In the genomic region with DNA sequence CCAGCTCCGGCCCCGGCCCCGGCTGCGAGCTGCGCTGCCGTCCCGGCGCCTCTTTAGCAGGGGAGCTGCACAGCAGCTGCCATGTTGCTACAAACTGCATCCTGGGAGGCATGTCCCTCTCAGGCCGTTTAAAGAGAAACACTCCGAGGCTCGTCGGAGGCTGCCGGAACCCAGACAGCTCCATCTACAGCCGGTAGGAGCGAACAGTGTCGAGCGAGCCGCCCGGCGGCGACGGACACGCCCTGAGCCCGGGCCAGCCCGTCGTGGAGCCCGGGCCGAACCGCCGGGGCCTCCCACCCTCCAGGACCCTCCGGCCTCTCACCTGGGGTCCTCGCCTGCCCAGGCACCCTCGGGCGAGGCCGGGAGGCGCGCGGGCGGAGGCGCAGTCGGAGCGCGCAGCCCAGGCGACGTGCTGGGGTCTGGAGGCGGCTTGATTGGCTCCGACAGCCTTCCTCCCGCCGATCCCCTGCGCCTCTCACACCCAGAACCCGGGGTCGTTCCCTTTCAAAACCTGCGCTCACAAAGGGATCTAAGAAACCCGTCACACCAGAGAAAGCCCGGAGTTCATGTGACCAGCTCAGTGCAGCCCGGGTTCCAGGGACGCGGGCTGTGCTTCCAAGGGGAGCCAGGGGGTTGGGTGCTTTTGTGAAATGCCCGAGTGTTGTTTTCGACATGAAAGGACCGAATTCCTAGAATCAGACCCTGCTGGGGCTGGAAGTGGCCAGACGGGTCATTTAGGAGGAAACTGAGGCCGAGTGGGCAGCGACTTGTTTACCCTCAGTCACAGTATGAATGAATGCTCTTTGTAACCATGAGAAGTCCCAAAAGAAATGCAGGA, we compare ENCODE assay signal across 8 cellular contexts. TPM values are rescaled to one million over a fixed set of nuclear protein-coding genes. Genes with fewer than 3 reads are reported as not detected.
DNase-seq lines count a peak whose midpoint lies in the region; ATAC-seq, FAIRE-seq and TF ChIP-seq lines count a peak whose summit lies in the region.

ZNF777 (minus strand) TSS at position 570 of the 838 bp plus-strand sequence. CDS start 5,040 bp downstream, outside the sequence.

- H3K9ac ChIP-seq in mammary epithelial cell (ENCODE audit: insufficient read depth, low read length): peak within 1 kb of the TSS; percentile 59

- CTCF ChIA-PET in A549 (lab: Yijun Ruan, JAX): interaction anchor here (0.6 to 2.7 kb wide), 15 partner anchors 9 to 334 kb away, joined by 3 to 11 read pairs (median 4); partner anchors contain the start of gene ZNF425
- CTCF ChIA-PET in mammary epithelial cell (lab: Charles Lee; ENCODE audit: low non-redundant PET): interaction anchor here (0.6 to 0.7 kb wide), 3 partner anchors 8 to 93 kb away, joined by 3 to 6 read pairs (median 4); no protein-coding TSS in a partner anchor

- peak within 1 kb of the TSS; percentile 98 for H2AFZ ChIP-seq in mammary epithelial cell (ENCODE audit: low read depth, low read length)

- dilution Hi-C loops in mammary epithelial cell (cut with HindIII; ENCODE audit: low sequenced_read_pairs): no loop called here

- H3K4me3 ChIP-seq in A549 (peak within 1 kb of the TSS; percentile 64), mammary epithelial cell (replicated peaks in 1 of 3; ENCODE audit: insufficient read depth in 1 of 3, low read depth in 2 of 3, low read length in 3 of 3) (peak within 1 kb of the TSS; percentile 56 to 74 (median 65))

- H3K9me3 ChIP-seq in A549: no peaks in the 10 kb centered on the region
- H3K9me3 ChIP-seq in mammary epithelial cell (replicated peaks; ENCODE audit: insufficient read depth, low read length): no peaks in the 10 kb centered on the region

- peak; percentile 91 to 96 for DNase-seq in A549 (ENCODE audit: low read depth in 1 of 2, low spot score in 1 of 2)
- DNase-seq in NCI-H2107 (lab: John Stamatoyannopoulos, UW): peak; percentile 33
- DNase-seq in mammary epithelial cell: peak; percentile 80
- peak; percentile 77 for DNase-seq in inferior parietal cortex (ENCODE audit: extremely low spot score)
- peak; percentile 61 to 63 for DNase-seq in stimulated activated CD4-positive, alpha-beta T cell treated with anti-CD3 and anti-CD28 coated beads, Interleukin-12 subunit alpha, Interleukin-12 subunit beta, amount 100 ng/mL, for 24 hours (ENCODE audit: low read depth in 2 of 2)

- no peaks in the 10 kb centered on the region for H3K36me3 ChIP-seq in mammary epithelial cell (ENCODE audit: insufficient read depth, low read length)

- TF ChIP-seq CTCF in A549 (IDR thresholded peaks at IDR 0.05) (peak; percentile 69), VCaP (conservative IDR thresholded peaks at IDR 0.05) (peak; percentile 82), mammary epithelial cell (conservative IDR thresholded peaks at IDR 0.05 in 1 of 2, IDR thresholded peaks at IDR 0.05 in 1 of 2; ENCODE audit: extremely low read depth in 1 of 2, insufficient read depth in 1 of 2, low read depth in 1 of 2, low read length in 2 of 2) (peak; percentile 31 to 54)

- no peaks in the 10 kb centered on the region for H3K27me3 ChIP-seq in mammary epithelial cell (ENCODE audit: insufficient read depth, low read length)

- in situ Hi-C loops in mammary epithelial cell (cut with MboI; ENCODE audit: low sequenced_read_pairs in 2 of 2): no loop called here

- peak; percentile 96 to 99 for ATAC-seq in A549
- ATAC-seq in GM18511 (IDR thresholded peaks at IDR 0.05; ENCODE audit: unreplicated experiment): peak; percentile 97
- peak; percentile 96 for ATAC-seq in HG03025 (IDR thresholded peaks at IDR 0.05; ENCODE audit: low FRiP score, unreplicated experiment)

- H3K4me2 ChIP-seq in A549 (peak within 1 kb of the TSS; percentile 96), mammary epithelial cell (ENCODE audit: insufficient read depth, low read depth, low read length) (peak within 1 kb of the TSS; percentile 80)

- FAIRE-seq in A549 (lab: Jason Lieb, UNC): no peak

- H3K27ac ChIP-seq in A549 (peak within 1 kb of the TSS; percentile 88 to 99), VCaP (peak within 1 kb of the TSS; percentile 80), mammary epithelial cell (ENCODE audit: insufficient read depth, low read depth, low read length) (peak within 1 kb of the TSS; percentile 58)

- POLR2A ChIA-PET in A549 (lab: Yijun Ruan, JAX): interaction anchor here (0.7 to 1.4 kb wide), 7 partner anchors 14 to 335 kb away, joined by 3 to 10 read pairs (median 4); partner anchors contain the start of gene ZNF425

- H4K20me1 ChIP-seq in mammary epithelial cell (ENCODE audit: insufficient read depth, low read length): no peaks in the 10 kb centered on the region

- WGBS in A549 (ENCODE audit: missing lambda C conversion rate): 1% methylated on average over 9 of the region's 64 CpGs
- 0% methylated on average over 18 of the region's 64 CpGs for WGBS in mammary epithelial cell (ENCODE audit: low coverage, missing lambda C conversion rate)

- TF ChIP-seq EP300 in A549 (IDR thresholded peaks at IDR 0.05): no peak

- H3K4me1 ChIP-seq in A549 (peaks cover 12% of the 10 kb centered on the region), mammary epithelial cell (ENCODE audit: insufficient read depth, low read length) (peaks cover 5% of the 10 kb centered on the region)

- H3K79me2 ChIP-seq in mammary epithelial cell (ENCODE audit: insufficient read depth, low read length): peaks cover 42% of the 10 kb centered on the region

- TF ChIP-seq POLR2A in A549 (IDR thresholded peaks at IDR 0.05; ENCODE audit: low read length): peak; percentile 69

- TF ChIP-seq RAD21 in A549 (conservative IDR thresholded peaks at IDR 0.05 in 1 of 2, IDR thresholded peaks at IDR 0.05 in 1 of 2): no peak

- intact Hi-C loops in mammary epithelial cell (cut with micrococcal nuclease): no loop called here

- BruUV-seq in mammary epithelial cell (replicated peaks; lab: Mats Ljungman, UMichigan): no TSS peak

TF ChIP-seq in A549, 52 proteins besides CTCF, POLR2A, EP300 and RAD21 (continues in another document):
- TF ChIP-seq HOXA7 (CRISPR knock-in tag; IDR thresholded peaks at IDR 0.05) (no peak), HEYL (CRISPR knock-in tag; IDR thresholded peaks at IDR 0.05) (no peak), FOXS1 (CRISPR knock-in tag; IDR thresholded peaks at IDR 0.05) (no peak), ZFP36 (IDR thresholded peaks at IDR 0.05; ENCODE audit: borderline replicate concordance, partially characterized antibody) (no peak), ATOH8 (CRISPR knock-in tag; IDR thresholded peaks at IDR 0.05; ENCODE audit: low read depth) (no peak), NR3C1 (IDR thresholded peaks at IDR 0.05) (no peak), PHF8 (IDR thresholded peaks at IDR 0.05; ENCODE audit: borderline replicate concordance, low read depth) (peak; percentile 88), TP53 (CRISPR knock-in tag; IDR thresholded peaks at IDR 0.05) (no peak), RFX5 (IDR thresholded peaks at IDR 0.05) (no peak), FOSB (CRISPR knock-in tag; IDR thresholded peaks at IDR 0.05) (no peak), JUNB (IDR thresholded peaks at IDR 0.05) (no peak), CEBPB (IDR thresholded peaks at IDR 0.05) (no peak), ZNF302 (CRISPR knock-in tag; IDR thresholded peaks at IDR 0.05) (no peak), NPAS2 (CRISPR knock-in tag; IDR thresholded peaks at IDR 0.05; ENCODE audit: borderline replicate concordance) (no peak), HMGXB4 (CRISPR knock-in tag; IDR thresholded peaks at IDR 0.05; ENCODE audit: borderline replicate concordance) (no peak), CHD4 (IDR thresholded peaks at IDR 0.05; ENCODE audit: borderline replicate concordance) (no peak), CBX2 (IDR thresholded peaks at IDR 0.05; ENCODE audit: borderline replicate concordance, low read depth) (no peak), RCOR1 (IDR thresholded peaks at IDR 0.05; ENCODE audit: low read depth, low read length) (no peak), TFCP2L1 (CRISPR knock-in tag; IDR thresholded peaks at IDR 0.05) (no peak), POLR2AphosphoS2 (conservative IDR thresholded peaks at IDR 0.05; ENCODE audit: low read length) (no peak), CHD2 (IDR thresholded peaks at IDR 0.05; ENCODE audit: low read length, partially characterized antibody) (no peak), HOXB13 (CRISPR knock-in tag; IDR thresholded peaks at IDR 0.05; ENCODE audit: low read depth) (no peak), FOSL2 (IDR thresholded peaks at IDR 0.05) (no peak), FOSL2 (CRISPR knock-in tag; IDR thresholded peaks at IDR 0.05) (no peak), RARB (CRISPR knock-in tag; IDR thresholded peaks at IDR 0.05) (no peak)

RNA-seq across cellular contexts. Expression of gene ZNF777, which starts in this region (rescaled TPM):
- polyA plus RNA-seq in A549 (2011; rRNA removed) (4.9 and 5.4 TPM in 2 replicates), A549 (2017; fragmentation: RNase III; extraction: RNeasy Plus Mini Kit Qiagen cat#74134 plus additional on column Dnase treatment) (10.4 to 11.0 TPM (median 10.5 TPM) in 3 replicates), mammary epithelial cell (8.4 TPM)
- polyA plus RNA-seq in A549 (2012; cell fraction: cytosol; rRNA removed): 5.4 and 7.6 TPM in 2 replicates
- 9.0 and 12.4 TPM in 2 replicates for polyA plus RNA-seq in A549 (2012; cell fraction: nucleus; rRNA removed)
- polyA minus RNA-seq in A549 (2011; rRNA and poly(A)+ RNA removed): 6.5 and 7.1 TPM in 2 replicates
- 10 to 100 TPM in 1 of 2 donors, 1 to 10 TPM in 1; 9.2 to 20.0 TPM for total RNA-seq in mammary epithelial cell
- polyA minus RNA-seq in mammary epithelial cell: 1.4 TPM

Comparison
In these comparisons a context has a peak if more than half of its experiments do, and no peak if none do; other contexts are left out.
1. Peak in every context shown above with its lines: DNase-seq, ATAC-seq, H3K4me3 ChIP-seq and H3K27ac ChIP-seq.
2. DNase-seq: peak in every context shown above with its lines; median percentile 94 in A549; 80 in mammary epithelial cell; 77 in inferior parietal cortex; 62 in stimulated activated CD4-positive, alpha-beta T cell treated with anti-CD3 and anti-CD28 coated beads, Interleukin-12 subunit alpha, Interleukin-12 subunit beta, amount 100 ng/mL, for 24 hours; 33 in NCI-H2107.